Comparison of ENCODE assay signal across 8 cellular contexts in genomic region chr1:84122780-84123382, GRCh38. TPM values are rescaled to one million over a fixed set of nuclear protein-coding genes. Genes with fewer than 3 reads are reported as not detected.
DNase-seq lines count a peak whose midpoint lies in the region; ATAC-seq, FAIRE-seq and TF ChIP-seq lines count a peak whose summit lies in the region.

No MANE protein-coding gene starts in this region.

- DNase-seq in COLO668 (lab: John Stamatoyannopoulos, UW; ENCODE audit: unreplicated experiment) (peak; percentile 69), LNCaP clone FGC (ENCODE audit: low read depth) (no peak), GM12878 (ENCODE audit: low read depth, low spot score) (no peak), kidney (no peak)
- peak; percentile 7 to 34 (median 21) for DNase-seq in stimulated activated CD4-positive, alpha-beta T cell treated with anti-CD3 and anti-CD28 coated beads, TNF-alpha, amount 100 ng/mL, for 4 hours (ENCODE audit: low read depth in 3 of 3)

- no peak for TF ChIP-seq EP300 in GM12878 (IDR thresholded peaks at IDR 0.05; ENCODE audit: borderline replicate concordance in 1 of 2, control insufficient read depth in 1 of 2, low read depth in 2 of 2, low read length in 2 of 2)

- H3K4me3 ChIP-seq in LNCaP clone FGC (ENCODE audit: low read depth, low read length) (no peak overlapping the region), GM12878 (no peak overlapping the region), kidney (ENCODE audit: low read length in 2 of 2) (no peak overlapping the region)

- H3K9ac ChIP-seq in GM12878 (ENCODE audit: control insufficient read depth, insufficient read depth, low read length) = no peak overlapping the region
- H3K9ac ChIP-seq in kidney (ENCODE audit: low read length in 2 of 2) = no peak overlapping the region

- no peaks in the 10 kb centered on the region; a peak in 1 of 4 replicates for H3K36me3 ChIP-seq in GM12878 (ENCODE audit: control insufficient read depth in 2 of 2, insufficient read depth in 2 of 2, low read length in 1 of 2)
- no peaks in the 10 kb centered on the region for H3K36me3 ChIP-seq in kidney (ENCODE audit: control insufficient read depth in 1 of 2, insufficient read depth in 2 of 2, low read length in 2 of 2)

- peak; percentile 60 for ATAC-seq in GM19467 (IDR thresholded peaks at IDR 0.05; ENCODE audit: unreplicated experiment)
- ATAC-seq in SK-N-SH treated with all-trans-retinoic acid at 6 μM for 48 hours = peak; percentile 88
- ATAC-seq in GM12878 = peak; percentile 77
- ATAC-seq in HG02588 (IDR thresholded peaks at IDR 0.05; ENCODE audit: unreplicated experiment) = no peak

- TF ChIP-seq RAD21 in GM12878 (IDR thresholded peaks at IDR 0.05; ENCODE audit: insufficient read depth, low read depth, low read length) = peak; percentile 90

- H3K4me1 ChIP-seq in GM12878 (ENCODE audit: control insufficient read depth, insufficient read depth, low read length) (no peaks in the 10 kb centered on the region), kidney (ENCODE audit: control insufficient read depth in 1 of 2, insufficient read depth in 1 of 2, low read depth in 1 of 2, low read length in 2 of 2) (no peaks in the 10 kb centered on the region)

- BruUV-seq in GM12878 (replicated peaks; lab: Mats Ljungman, UMichigan) = no TSS peak

- H3K27ac ChIP-seq in GM12878 (ENCODE audit: control insufficient read depth, insufficient read depth) (no peak overlapping the region), kidney (ENCODE audit: low read depth in 2 of 2, low read length in 2 of 2) (no peak overlapping the region)

- H3K9me3 ChIP-seq in GM12878 (replicated peaks; ENCODE audit: control insufficient read depth, insufficient read depth, low read length) (no peaks in the 10 kb centered on the region), kidney (ENCODE audit: control insufficient read depth in 1 of 2, low read length in 2 of 2) (no peaks in the 10 kb centered on the region)

- POLR2A ChIA-PET in GM12878 (lab: Charles Lee) = no interaction called here

- WGBS in GM12878 (ENCODE audit: insufficient coverage, insufficient replicate concordance, low lambda C conversion rate, missing lambda C conversion rate) = 3% methylated on average over 2 of the region's 2 CpGs

- in situ Hi-C loops in GM12878 (cut with MboI) = no loop called here

- no peaks in the 10 kb centered on the region for H4K20me1 ChIP-seq in GM12878 (ENCODE audit: control insufficient read depth, insufficient read depth)

- CTCF ChIA-PET in GM12878 (lab: Yijun Ruan, JAX) = interaction anchor here (0.9 to 3.3 kb wide), 7 partner anchors 12 to 311 kb away, joined by 3 to 17 read pairs (median 5); no protein-coding TSS in a partner anchor

- no peaks in the 10 kb centered on the region for H3K27me3 ChIP-seq in GM12878 (replicated peaks in 1 of 2; ENCODE audit: control insufficient read depth in 2 of 2, insufficient read depth in 2 of 2, low read length in 1 of 2)

- TF ChIP-seq CTCF in LNCaP clone FGC (IDR thresholded peaks at IDR 0.05; ENCODE audit: control insufficient read depth, extremely low read depth, insufficient read depth) (peak; percentile 75), GM12878 (IDR thresholded peaks at IDR 0.05 in 2 of 3, conservative IDR thresholded peaks at IDR 0.05 in 1 of 3; ENCODE audit: control insufficient read depth in 2 of 3, extremely low read depth in 1 of 3, insufficient read depth in 1 of 3, low read depth in 3 of 3, low read length in 3 of 3) (peak; percentile 50 to 64 (median 58)), kidney (IDR thresholded peaks at IDR 0.05; ENCODE audit: borderline replicate concordance, extremely low read depth, insufficient read depth) (peak; percentile 60)

- RAD21 ChIA-PET in GM12878 (lab: Charles Lee; ENCODE audit: unreplicated experiment) = interaction anchor here (1.4 to 2.1 kb wide), 2 partner anchors 190 to 631 kb away, joined by 3 to 11 read pairs; no protein-coding TSS in a partner anchor

- no peak overlapping the region for H2AFZ ChIP-seq in GM12878 (ENCODE audit: control insufficient read depth, low read depth, low read length)

- FAIRE-seq in GM12878 (lab: Jason Lieb, UNC) (peak; percentile 41), kidney (lab: Jason Lieb, UNC) (peak; percentile 81)

- intact Hi-C loops in GM12878 (cut with micrococcal nuclease; ENCODE audit: unreplicated experiment) (loop anchor here (1.0 to 2.0 kb wide), 2 partner anchors 192 to 218 kb away; no protein-coding TSS in a partner anchor), kidney (cut with DNase I) (no loop called here)

- SMC1A ChIA-PET in GM12878 (lab: Charles Lee; ENCODE audit: uncharacterized antibody, unreplicated experiment) = interaction anchor here (0.7 to 1.5 kb wide), 4 partner anchors 9 to 191 kb away, joined by 3 to 9 read pairs (median 4); no protein-coding TSS in a partner anchor

- no peak overlapping the region for H3K4me2 ChIP-seq in GM12878 (ENCODE audit: control insufficient read depth, insufficient read depth)

- no peaks in the 10 kb centered on the region for H3K79me2 ChIP-seq in GM12878 (ENCODE audit: control insufficient read depth, insufficient read depth, low read length)

- TF ChIP-seq POLR2A in GM12878 (IDR thresholded peaks at IDR 0.05; ENCODE audit: low read depth, low read length) = no peak

TF ChIP-seq in SK-N-SH treated with all-trans-retinoic acid at 6 μM for 48 hours, 23 proteins besides CTCF, POLR2A, EP300 and RAD21 (continues in another document):
- no peak for TF ChIP-seq TOX (CRISPR knock-in tag; IDR thresholded peaks at IDR 0.05; ENCODE audit: borderline replicate concordance)
- TF ChIP-seq ISL1 (CRISPR knock-in tag; IDR thresholded peaks at IDR 0.05) = no peak
- no peak for TF ChIP-seq ZNF70 (CRISPR knock-in tag; IDR thresholded peaks at IDR 0.05)

TF ChIP-seq in GM12878, 131 proteins besides CTCF, POLR2A, EP300 and RAD21 (continues in another document):
- TF ChIP-seq SKIL (IDR thresholded peaks at IDR 0.05; ENCODE audit: low read depth, poor library complexity, severe bottlenecking) (no peak), NKRF (conservative IDR thresholded peaks at IDR 0.05) (no peak), SMC3 (IDR thresholded peaks at IDR 0.05; ENCODE audit: borderline replicate concordance, low read length) (peak; percentile 80), BCL3 (IDR thresholded peaks at IDR 0.05; ENCODE audit: borderline replicate concordance, insufficient read depth, low read depth, low read length, poor library complexity, severe bottlenecking) (no peak)

RNA-seq across cellular contexts. Expression of gene PRKACB, which starts 21.2 kb away (rescaled TPM):
- total RNA-seq in GM12878 (2013; cell fraction: nucleolus; rRNA removed) = not detected in 2 replicates
- 4.8 and 5.3 TPM in 2 replicates for total RNA-seq in GM12878 (2014; rRNA removed)
- total RNA-seq in GM12878 (2014; rRNA removed; fragmentation: Illumina TruSeq; extraction: Trizol) = 7.1 and 8.0 TPM in 2 replicates
- 8.6 and 9.0 TPM in 2 replicates for total RNA-seq in GM12878 (2021)
- polyA plus RNA-seq in GM12878 (2011; ENCODE audit: low read depth) = 1.8 TPM
- 0.19 TPM in 1 of 2 replicates, not detected in the other for polyA plus RNA-seq in GM12878 (2011; rRNA removed)
- polyA plus RNA-seq in GM12878 (2011; cell fraction: cytosol; rRNA removed) = 0.01 and 0.02 TPM in 2 replicates
- not detected in 2 replicates for polyA plus RNA-seq in GM12878 (2011; cell fraction: nucleus; rRNA removed)
- 3.4 and 3.8 TPM in 2 replicates for polyA plus RNA-seq in GM12878 (2012)
- polyA plus RNA-seq in GM12878 (2014; fragmentation: Illumina TruSeq; extraction: Trizol) = 7.5 and 10.7 TPM in 2 replicates
- 1 to 10 TPM; 3.1 to 3.3 TPM for polyA plus RNA-seq in GM12878 (2014; fragmentation: Nextera tagmentation; extraction: Ambion mirVana)
- 3.2 and 3.7 TPM in 2 replicates for polyA plus RNA-seq in GM12878 (2014; rRNA removed)
- 1 to 10 TPM; 8.6 TPM for polyA plus RNA-seq in GM12878 (2016; fragmentation: Nextera tagmentation; extraction: Ambion mirVana)
- polyA minus RNA-seq in GM12878 (2011; rRNA and poly(A)+ RNA removed) = not detected in 2 replicates
- polyA minus RNA-seq in GM12878 (2011; cell fraction: cytosol; rRNA and poly(A)+ RNA removed) = not detected in 2 replicates
- polyA minus RNA-seq in GM12878 (2011; cell fraction: nucleus; rRNA and poly(A)+ RNA removed) = 0.10 TPM in 1 of 2 replicates, not detected in the other
- 52.5 TPM for total RNA-seq in kidney
- polyA plus RNA-seq in kidney (ENCODE audit: insufficient read depth, low read depth, low replicate concordance) = 22.4 TPM

Comparison
In these comparisons a context has a peak if more than half of its experiments do, and no peak if none do; other contexts are left out.
1. DNase-seq: peak in COLO668 (single experiment) and stimulated activated CD4-positive, alpha-beta T cell treated with anti-CD3 and anti-CD28 coated beads, TNF-alpha, amount 100 ng/mL, for 4 hours (3 of 3); none in LNCaP clone FGC (single experiment), GM12878 (single experiment) and kidney (single experiment).
2. Peak in every context shown above with its lines, with median percentiles within 50 percentile points of each other: CTCF ChIP-seq.